ENCODE assay signal across 8 cellular contexts in genomic region chrX:103685396-103685795, GRCh38. TPM values are rescaled to one million over a fixed set of nuclear protein-coding genes. Genes with fewer than 3 reads are reported as not detected.
DNase-seq lines count a peak whose midpoint lies in the region; ATAC-seq and TF ChIP-seq lines count a peak whose summit lies in the region.

No MANE protein-coding gene starts in this region.

- no peak overlapping the region for H2BK120ac ChIP-seq in H9 (ENCODE audit: low read depth, low read length, poor library complexity, severe bottlenecking)

- peak overlapping the region; percentile 94 for H3K4me3 ChIP-seq in ACC112 (ENCODE audit: low read depth, low read length)
- peak overlapping the region; percentile 69 to 79 (median 78) for H3K4me3 ChIP-seq in liver (ENCODE audit: low read depth in 1 of 3, low read length in 3 of 3)

- H3K14ac ChIP-seq in H9 (ENCODE audit: insufficient read depth, low read length), result no peak overlapping the region

- H3K4me1 ChIP-seq in ACC112 (ENCODE audit: control insufficient read depth, insufficient read depth, low read length, unreplicated experiment) (peaks cover 41% of the 10 kb centered on the region), H9 (ENCODE audit: insufficient read depth, low read length) (no peaks in the 10 kb centered on the region), liver (ENCODE audit: control insufficient read depth in 4 of 4, insufficient read depth in 4 of 4, low read length in 3 of 4) (peaks cover 0 to 10% (median 1%) of the 10 kb centered on the region in 4 donors)

- no peak overlapping the region for H4K8ac ChIP-seq in H9 (replicated peaks; ENCODE audit: insufficient read length, low read depth, low read length)

- no peak overlapping the region for H2BK20ac ChIP-seq in H9 (ENCODE audit: low read depth, low read length, poor library complexity, severe bottlenecking)

- peak overlapping the region; percentile 93 to 95 (median 94); a peak in 5 of 7 replicates for H3K27ac Mint-ChIP-seq in H9
- peak overlapping the region; percentile 91 for H3K27ac Mint-ChIP-seq in activated naive CD4-positive, alpha-beta T cell treated with anti-CD3 and anti-CD28 coated beads, Interleukin-2, amount 50 U/mL, for 24 hours

- H3K18ac ChIP-seq in H9 (ENCODE audit: insufficient read length, low read depth, low read length), result no peak overlapping the region

- H4K91ac ChIP-seq in H9 (ENCODE audit: insufficient read length, low read depth, low read length), result no peak overlapping the region

- H3K9ac ChIP-seq in H9 (ENCODE audit: extremely low read depth, insufficient read length, low read length) (peak overlapping the region; percentile 98), liver (ENCODE audit: low read depth in 1 of 2, low read length in 2 of 2) (peak overlapping the region in 1 of 2 donors; percentile 91)

- H3K27me3 Mint-ChIP-seq in H9 (ENCODE audit: low read depth), result no peaks in the 10 kb centered on the region
- H3K27me3 Mint-ChIP-seq in activated naive CD4-positive, alpha-beta T cell treated with anti-CD3 and anti-CD28 coated beads, Interleukin-2, amount 50 U/mL, for 24 hours, result no peaks in the 10 kb centered on the region

- H2AK5ac ChIP-seq in H9 (ENCODE audit: insufficient read length, low read length), result no peak overlapping the region

- H3K27me3 ChIP-seq in ACC112 (ENCODE audit: insufficient read depth, low read length) (no peaks in the 10 kb centered on the region), H9 (ENCODE audit: insufficient read depth, low read length) (no peaks in the 10 kb centered on the region), liver (ENCODE audit: control insufficient read depth in 4 of 4, insufficient read depth in 4 of 4, low read length in 3 of 4) (no peaks in the 10 kb centered on the region)

- H3K9me3 ChIP-seq in H9 (ENCODE audit: control insufficient read depth, low read depth, low read length) (no peaks in the 10 kb centered on the region), liver (ENCODE audit: control insufficient read depth in 4 of 4, low read length in 3 of 4) (no peaks in the 10 kb centered on the region)

- no CpG with 5 or more reads among the region's 5 CpGs for WGBS in H9 (ENCODE audit: extremely low coverage, insufficient read length, low lambda C conversion rate)
- 6% methylated on average over 5 of the region's 5 CpGs for WGBS in liver

- no peak overlapping the region for H2AFZ ChIP-seq in ACC112 (ENCODE audit: low read length, unreplicated experiment)
- no peak overlapping the region for H2AFZ ChIP-seq in H9 (ENCODE audit: low read length)

- H3T11ph ChIP-seq in H9 (ENCODE audit: low read length), result no peak overlapping the region

- H3K23ac ChIP-seq in H9 (ENCODE audit: insufficient read length, low read depth, low read length), result no peak overlapping the region

- no peak overlapping the region for H3K56ac ChIP-seq in H9 (ENCODE audit: insufficient read length, low read depth, low read length)

- peaks cover 0 to 15% of the 10 kb centered on the region in 2 experiments; a peak in 2 of 5 replicates for H3K9me3 Mint-ChIP-seq in H9
- H3K9me3 Mint-ChIP-seq in activated naive CD4-positive, alpha-beta T cell treated with anti-CD3 and anti-CD28 coated beads, Interleukin-2, amount 50 U/mL, for 24 hours, result no peaks in the 10 kb centered on the region

- H2BK12ac ChIP-seq in H9 (ENCODE audit: insufficient read length, low read depth, low read length), result no peak overlapping the region

- no peak overlapping the region for H4K5ac ChIP-seq in H9 (ENCODE audit: insufficient read length, low read depth, low read length)

- H3K4me3 Mint-ChIP-seq in H9, result no peak overlapping the region
- no peak overlapping the region for H3K4me3 Mint-ChIP-seq in activated naive CD4-positive, alpha-beta T cell treated with anti-CD3 and anti-CD28 coated beads, Interleukin-2, amount 50 U/mL, for 24 hours

- peak overlapping the region; percentile 98 for H3K27ac ChIP-seq in ACC112 (ENCODE audit: low read depth, low read length)
- H3K27ac ChIP-seq in H9 (ENCODE audit: insufficient read length, low read depth, low read length), result no peak overlapping the region
- H3K27ac ChIP-seq in liver (ENCODE audit: low read depth in 1 of 2, low read length in 2 of 2), result no peak overlapping the region

- H4K20me1 ChIP-seq in H9 (ENCODE audit: control insufficient read depth, insufficient read depth, insufficient read length), result no peaks in the 10 kb centered on the region

- H3K4me1 Mint-ChIP-seq in H9, result peaks cover 0 to 5% of the 10 kb centered on the region in 2 experiments; a peak in 2 of 4 replicates
- H3K4me1 Mint-ChIP-seq in activated naive CD4-positive, alpha-beta T cell treated with anti-CD3 and anti-CD28 coated beads, Interleukin-2, amount 50 U/mL, for 24 hours, result peaks cover 9% of the 10 kb centered on the region

- H3K4ac ChIP-seq in H9 (ENCODE audit: low read depth, low read length), result no peak overlapping the region

- H2BK5ac ChIP-seq in H9 (ENCODE audit: insufficient read length, low read length), result no peak overlapping the region

- H3K36me3 ChIP-seq in ACC112 (ENCODE audit: insufficient read depth, low read length) (peaks cover 35% of the 10 kb centered on the region), liver (ENCODE audit: control insufficient read depth in 4 of 4, insufficient read depth in 3 of 4, low read depth in 1 of 4, low read length in 3 of 4) (peaks cover 0 to 20% (median 14%) of the 10 kb centered on the region in 4 donors)

- no peak for ATAC-seq in GM19324 (IDR thresholded peaks at IDR 0.05; ENCODE audit: low FRiP score, unreplicated experiment)
- no peak for ATAC-seq in GM21515 (IDR thresholded peaks at IDR 0.05; ENCODE audit: unreplicated experiment)

- TF ChIP-seq CTCF in H9 (conservative IDR thresholded peaks at IDR 0.05), result no peak
- TF ChIP-seq CTCF in liver (IDR thresholded peaks at IDR 0.05; ENCODE audit: low read depth, low read length, missing input control), result no peak

- no peak overlapping the region for H2BK15ac ChIP-seq in H9 (ENCODE audit: low read depth, low read length)

- no peak for TF ChIP-seq RAD21 in liver (IDR thresholded peaks at IDR 0.05)

- H3K4me2 ChIP-seq in H9 (ENCODE audit: insufficient read depth, insufficient read length, low read length), result peak overlapping the region; percentile 29

- H3K79me2 ChIP-seq in ACC112 (ENCODE audit: control insufficient read depth, insufficient read depth, low read length, unreplicated experiment) (peaks cover 41% of the 10 kb centered on the region), H9 (ENCODE audit: insufficient read depth, low read length) (peaks cover 7% of the 10 kb centered on the region; the same call in 1 of the 2 replicates)

- DNase-seq in H9 (no peak), iPS-NIHi11 (ENCODE audit: low spot score) (no peak), hypothalamus (lab: John Stamatoyannopoulos, UW) (no peak)

- H3K23me2 ChIP-seq in H9 (ENCODE audit: insufficient read length, low read depth, low read length, poor library complexity, severe bottlenecking), result peaks cover 9% of the 10 kb centered on the region

- peaks cover 3% of the 10 kb centered on the region for H3K79me1 ChIP-seq in H9 (ENCODE audit: insufficient read depth, low read depth, low read length, poor library complexity, severe bottlenecking)

- H3K36me3 Mint-ChIP-seq in H9 (ENCODE audit: insufficient read depth in 1 of 3, low read depth in 3 of 3), result peaks cover 12 to 49% (median 28%) of the 10 kb centered on the region in 3 experiments; a peak in 6 of 7 replicates
- peaks cover 9% of the 10 kb centered on the region for H3K36me3 Mint-ChIP-seq in activated naive CD4-positive, alpha-beta T cell treated with anti-CD3 and anti-CD28 coated beads, Interleukin-2, amount 50 U/mL, for 24 hours

TF ChIP-seq in liver, 16 proteins besides CTCF, POLR2A, EP300 and RAD21:
- TF ChIP-seq JUND (IDR thresholded peaks at IDR 0.05), result no peak

RNA-seq across cellular contexts. Expression of gene MORF4L2, which starts 1.1 kb away (rescaled TPM):
- total RNA-seq in H9 (2021) (367 and 378 TPM in 2 replicates), liver (100 to 1,000 TPM in 1 of 2 donors, 10 to 100 TPM in 1; 90.9 to 366 TPM)
- 100 to 1,000 TPM in 1 of 2 donors, 10 to 100 TPM in 1; 91.3 to 258 TPM for polyA plus RNA-seq in liver

RNA-seq across cellular contexts. Expression of gene TMEM31, which starts 25.3 kb away (rescaled TPM):
- total RNA-seq in H9 (2021), result 0.55 and 0.64 TPM in 2 replicates
- total RNA-seq in liver, result not detected
- not detected for polyA plus RNA-seq in liver

RNA-seq across cellular contexts. Expression of gene TCEAL1, which starts 56.6 kb away (rescaled TPM):
- total RNA-seq in H9 (2021) (3.0 and 4.1 TPM in 2 replicates), liver (1 to 10 TPM; 5.0 to 9.2 TPM)
- polyA plus RNA-seq in liver, result 10 to 100 TPM in 1 of 2 donors, 1 to 10 TPM in 1; 9.6 to 15.8 TPM
